ENCODE assay signal across 9 cellular contexts in the genomic region with DNA sequence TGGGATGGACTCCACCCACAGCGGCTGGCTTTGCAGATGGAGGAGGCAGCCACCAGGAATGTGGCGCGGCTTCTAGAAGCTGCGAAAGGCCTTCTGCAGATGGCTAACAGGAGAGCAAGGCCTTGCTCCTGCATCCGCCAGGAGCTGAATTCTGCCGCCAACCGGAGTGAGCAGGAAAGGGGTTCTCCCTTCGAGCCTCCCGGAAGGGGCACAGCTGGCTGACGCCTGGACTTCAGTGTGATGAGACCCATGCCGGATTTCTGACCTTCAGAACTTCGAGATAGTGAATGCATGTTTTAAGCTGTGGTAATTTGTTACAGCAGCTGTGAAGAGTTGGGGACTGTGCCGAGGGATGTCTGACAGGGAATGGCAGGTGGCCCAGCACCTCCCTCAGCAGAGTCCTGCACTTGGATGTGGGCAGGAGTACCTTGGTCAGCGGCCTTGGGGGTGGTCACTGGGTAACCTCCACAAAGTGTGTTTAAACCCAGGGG. TPM values are rescaled to one million over a fixed set of nuclear protein-coding genes. Genes with fewer than 3 reads are reported as not detected.
DNase-seq lines count a peak whose midpoint lies in the region; ATAC-seq, FAIRE-seq and TF ChIP-seq lines count a peak whose summit lies in the region.
"Had no signal": no experiment of that assay in that cellular context is flagged by ENCODE, and none has a peak within 500 bp of the region (broad histone marks: within the 10 kb centered on the region; RNA-seq: fewer than 3 reads in every experiment).

No MANE protein-coding gene starts in this region.

- H3K36me3 ChIP-seq in GM23338 (ENCODE audit: insufficient read depth) (no peaks in the 10 kb centered on the region), left lung (no peaks in the 10 kb centered on the region), osteoblast (ENCODE audit: insufficient read depth, low read length) (no peaks in the 10 kb centered on the region), MG63 (no peaks in the 10 kb centered on the region)

- ATAC-seq in GM23338 = no peak
- no peak for ATAC-seq in left lung
- ATAC-seq in stimulated activated naive B cell treated with anti-CD40 and anti-IgM and Interleukin-4, amounts not matched to agents 10 μg/mL and 1 μg/mL and 100 μg/mL, for 72 hours (replicated peaks) = no peak

- H3K4me2 ChIP-seq in GM23338 (no peak overlapping the region), osteoblast (ENCODE audit: insufficient read depth, low read length) (no peak overlapping the region)

- H3K9me3 Mint-ChIP-seq in GM23338 = no peaks in the 10 kb centered on the region
- H3K9me3 Mint-ChIP-seq in activated naive CD8-positive, alpha-beta T cell (ENCODE audit: low read depth) = no peaks in the 10 kb centered on the region
- no peaks in the 10 kb centered on the region for H3K9me3 Mint-ChIP-seq in stimulated activated naive B cell treated with anti-CD40 and anti-IgM and Interleukin-4, amounts not matched to agents 10 μg/mL and 1 μg/mL and 100 μg/mL, for 72 hours

- H3K27ac Mint-ChIP-seq in GM23338 = no peak overlapping the region
- H3K27ac Mint-ChIP-seq in activated naive CD8-positive, alpha-beta T cell = peak overlapping the region; percentile 93
- H3K27ac Mint-ChIP-seq in stimulated activated naive B cell treated with anti-CD40 and anti-IgM and Interleukin-4, amounts not matched to agents 10 μg/mL and 1 μg/mL and 100 μg/mL, for 72 hours = peak overlapping the region; percentile 97

- H3K36me3 Mint-ChIP-seq in GM23338 (ENCODE audit: low read depth) = peaks cover 5% of the 10 kb centered on the region; the same call in 1 of the 3 replicates
- no peaks in the 10 kb centered on the region for H3K36me3 Mint-ChIP-seq in activated naive CD8-positive, alpha-beta T cell
- peaks cover 26 to 56% of the 10 kb centered on the region in 2 donors for H3K36me3 Mint-ChIP-seq in stimulated activated naive B cell treated with anti-CD40 and anti-IgM and Interleukin-4, amounts not matched to agents 10 μg/mL and 1 μg/mL and 100 μg/mL, for 72 hours

- H2AFZ ChIP-seq in GM23338 = no peak overlapping the region
- no peak overlapping the region for H2AFZ ChIP-seq in osteoblast (ENCODE audit: low read length)

- H3K27me3 ChIP-seq in GM23338 (ENCODE audit: insufficient read depth) (no peaks in the 10 kb centered on the region), left lung (no peaks in the 10 kb centered on the region), osteoblast (ENCODE audit: insufficient read depth, low read length) (no peaks in the 10 kb centered on the region), MG63 (no peaks in the 10 kb centered on the region)

- H4K20me1 ChIP-seq in GM23338 (replicated peaks; ENCODE audit: insufficient read depth) (no peaks in the 10 kb centered on the region; the same call in 1 of the 2 replicates), osteoblast (ENCODE audit: insufficient read depth, low read length) (peaks cover 48% of the 10 kb centered on the region)

- no peaks in the 10 kb centered on the region for H3F3A ChIP-seq in GM23338 (replicated peaks; ENCODE audit: low read depth)

- peaks cover 9% of the 10 kb centered on the region for H3K27me3 Mint-ChIP-seq in GM23338 (ENCODE audit: insufficient read depth, low read depth, poor library complexity)
- no peaks in the 10 kb centered on the region for H3K27me3 Mint-ChIP-seq in activated naive CD8-positive, alpha-beta T cell
- no peaks in the 10 kb centered on the region for H3K27me3 Mint-ChIP-seq in stimulated activated naive B cell treated with anti-CD40 and anti-IgM and Interleukin-4, amounts not matched to agents 10 μg/mL and 1 μg/mL and 100 μg/mL, for 72 hours

- H3K9me3 ChIP-seq in left lung (no peaks in the 10 kb centered on the region), osteoblast (ENCODE audit: low read depth, low read length) (no peaks in the 10 kb centered on the region), MG63 (no peaks in the 10 kb centered on the region)

- H3K4me1 Mint-ChIP-seq in GM23338 = peaks cover 19% of the 10 kb centered on the region
- H3K4me1 Mint-ChIP-seq in activated naive CD8-positive, alpha-beta T cell (ENCODE audit: low read depth) = peaks cover 68% of the 10 kb centered on the region
- H3K4me1 Mint-ChIP-seq in stimulated activated naive B cell treated with anti-CD40 and anti-IgM and Interleukin-4, amounts not matched to agents 10 μg/mL and 1 μg/mL and 100 μg/mL, for 72 hours = peaks cover 62 to 89% of the 10 kb centered on the region in 2 donors

- H3K4me3 ChIP-seq in GM23338 (no peak overlapping the region), left lung (no peak overlapping the region), osteoblast (ENCODE audit: insufficient read depth, low read length) (no peak overlapping the region), MG63 (no peak overlapping the region)

- peaks cover 14% of the 10 kb centered on the region; the same call in 1 of the 2 replicates for H3K4me1 ChIP-seq in GM23338 (ENCODE audit: insufficient read depth)
- peaks cover 12 to 84% of the 10 kb centered on the region in 2 donors for H3K4me1 ChIP-seq in left lung
- peaks cover 7% of the 10 kb centered on the region for H3K4me1 ChIP-seq in osteoblast (ENCODE audit: insufficient read depth, low read length)

- TF ChIP-seq CTCF in GM23338 (conservative IDR thresholded peaks at IDR 0.05; ENCODE audit: low read depth in 2 of 2) (no peak), left lung (IDR thresholded peaks at IDR 0.05) (no peak), osteoblast (IDR thresholded peaks at IDR 0.05; ENCODE audit: extremely low read depth, low read depth, low read length) (no peak)

- no peaks in the 10 kb centered on the region for H3K9me2 ChIP-seq in GM23338 (ENCODE audit: insufficient read depth)

- intact Hi-C loops in left lung (cut with DNase I) = no loop called here

- H3K27ac ChIP-seq in GM23338 (ENCODE audit: low read depth) (no peak overlapping the region), left lung (peak overlapping the region; percentile 62 to 65), osteoblast (ENCODE audit: low read depth, low read length) (no peak overlapping the region)

- no peak for FAIRE-seq in RCC 7860 (lab: Jason Lieb, UNC)

- DNase-seq in GM23338 (ENCODE audit: low spot score) (no peak), left lung (peak; percentile 24 to 31), RCC 7860 (ENCODE audit: low spot score) (no peak), osteoblast (ENCODE audit: insufficient read length, low spot score, missing footprints) (no peak), amniotic stem cell (lab: John Stamatoyannopoulos, UW) (no peak), MG63 (no peak)
- no peak for DNase-seq in stimulated activated naive B cell treated with anti-CD40 and anti-IgM and Interleukin-4, amounts not matched to agents 10 μg/mL and 1 μg/mL and 100 μg/mL, for 72 hours
- DNase-seq: NCI-H446 treated with DMSO at 0.1 percent for 48 hours had no signal

- no peak overlapping the region for H3K4me3 Mint-ChIP-seq in GM23338
- peak overlapping the region; percentile 71 for H3K4me3 Mint-ChIP-seq in activated naive CD8-positive, alpha-beta T cell
- H3K4me3 Mint-ChIP-seq in stimulated activated naive B cell treated with anti-CD40 and anti-IgM and Interleukin-4, amounts not matched to agents 10 μg/mL and 1 μg/mL and 100 μg/mL, for 72 hours = peak overlapping the region; percentile 73 to 76

- H3K79me2 ChIP-seq in GM23338 (replicated peaks; ENCODE audit: insufficient read depth) = peaks cover 87% of the 10 kb centered on the region
- H3K79me2 ChIP-seq in osteoblast (ENCODE audit: insufficient read depth, low read length) = peaks cover 79% of the 10 kb centered on the region

TF ChIP-seq in GM23338, 12 proteins besides CTCF, POLR2A, EP300 and RAD21:
- TF ChIP-seq, protein P1, sequence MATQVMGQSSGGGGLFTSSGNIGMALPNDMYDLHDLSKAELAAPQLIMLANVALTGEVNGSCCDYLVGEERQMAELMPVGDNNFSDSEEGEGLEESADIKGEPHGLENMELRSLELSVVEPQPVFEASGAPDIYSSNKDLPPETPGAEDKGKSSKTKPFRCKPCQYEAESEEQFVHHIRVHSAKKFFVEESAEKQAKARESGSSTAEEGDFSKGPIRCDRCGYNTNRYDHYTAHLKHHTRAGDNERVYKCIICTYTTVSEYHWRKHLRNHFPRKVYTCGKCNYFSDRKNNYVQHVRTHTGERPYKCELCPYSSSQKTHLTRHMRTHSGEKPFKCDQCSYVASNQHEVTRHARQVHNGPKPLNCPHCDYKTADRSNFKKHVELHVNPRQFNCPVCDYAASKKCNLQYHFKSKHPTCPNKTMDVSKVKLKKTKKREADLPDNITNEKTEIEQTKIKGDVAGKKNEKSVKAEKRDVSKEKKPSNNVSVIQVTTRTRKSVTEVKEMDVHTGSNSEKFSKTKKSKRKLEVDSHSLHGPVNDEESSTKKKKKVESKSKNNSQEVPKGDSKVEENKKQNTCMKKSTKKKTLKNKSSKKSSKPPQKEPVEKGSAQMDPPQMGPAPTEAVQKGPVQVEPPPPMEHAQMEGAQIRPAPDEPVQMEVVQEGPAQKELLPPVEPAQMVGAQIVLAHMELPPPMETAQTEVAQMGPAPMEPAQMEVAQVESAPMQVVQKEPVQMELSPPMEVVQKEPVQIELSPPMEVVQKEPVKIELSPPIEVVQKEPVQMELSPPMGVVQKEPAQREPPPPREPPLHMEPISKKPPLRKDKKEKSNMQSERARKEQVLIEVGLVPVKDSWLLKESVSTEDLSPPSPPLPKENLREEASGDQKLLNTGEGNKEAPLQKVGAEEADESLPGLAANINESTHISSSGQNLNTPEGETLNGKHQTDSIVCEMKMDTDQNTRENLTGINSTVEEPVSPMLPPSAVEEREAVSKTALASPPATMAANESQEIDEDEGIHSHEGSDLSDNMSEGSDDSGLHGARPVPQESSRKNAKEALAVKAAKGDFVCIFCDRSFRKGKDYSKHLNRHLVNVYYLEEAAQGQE (IDR thresholded peaks at IDR 0.05; ENCODE audit: unreplicated experiment) = peak; percentile 34
- TF ChIP-seq, protein P2, sequence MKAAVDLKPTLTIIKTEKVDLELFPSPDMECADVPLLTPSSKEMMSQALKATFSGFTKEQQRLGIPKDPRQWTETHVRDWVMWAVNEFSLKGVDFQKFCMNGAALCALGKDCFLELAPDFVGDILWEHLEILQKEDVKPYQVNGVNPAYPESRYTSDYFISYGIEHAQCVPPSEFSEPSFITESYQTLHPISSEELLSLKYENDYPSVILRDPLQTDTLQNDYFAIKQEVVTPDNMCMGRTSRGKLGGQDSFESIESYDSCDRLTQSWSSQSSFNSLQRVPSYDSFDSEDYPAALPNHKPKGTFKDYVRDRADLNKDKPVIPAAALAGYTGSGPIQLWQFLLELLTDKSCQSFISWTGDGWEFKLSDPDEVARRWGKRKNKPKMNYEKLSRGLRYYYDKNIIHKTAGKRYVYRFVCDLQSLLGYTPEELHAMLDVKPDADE (IDR thresholded peaks at IDR 0.05) = no peak

RNA-seq across cellular contexts. Expression of a gene that starts 7.7 kb away (rescaled TPM):
- 10.7 and 13.3 TPM in 2 replicates for total RNA-seq in GM23338 (2014; rRNA removed; shearing (Covaris generic))
- 9.0 and 9.6 TPM in 2 replicates for polyA plus RNA-seq in GM23338 (2016; fragmentation: Nextera tagmentation; extraction: Ambion mirVana)
- 10 to 100 TPM; 27.3 to 33.5 TPM for total RNA-seq in left lung
- 17.7 and 18.9 TPM in 2 replicates for total RNA-seq in osteoblast
- 14.5 and 18.2 TPM in 2 replicates for total RNA-seq in MG63 (2014; rRNA removed; shearing (Covaris generic); ENCODE audit: low replicate concordance)

RNA-seq across cellular contexts. Expression of a gene that starts 32.1 kb away (rescaled TPM):
- 62.9 and 63.5 TPM in 2 replicates for total RNA-seq in GM23338 (2014; rRNA removed; shearing (Covaris generic))
- polyA plus RNA-seq in GM23338 (2016; fragmentation: Nextera tagmentation; extraction: Ambion mirVana) = 11.9 and 12.7 TPM in 2 replicates
- total RNA-seq in left lung = 10 to 100 TPM; 25.0 to 34.1 TPM
- total RNA-seq in osteoblast = 27.7 and 28.2 TPM in 2 replicates
- 23.6 and 30.1 TPM in 2 replicates for total RNA-seq in MG63 (2014; rRNA removed; shearing (Covaris generic); ENCODE audit: low replicate concordance)

Comparison
In these comparisons a context has a peak if more than half of its experiments do, and no peak if none do; other contexts are left out.
1. DNase-seq: peak in left lung (2 of 2); none in GM23338 (single experiment), stimulated activated naive B cell treated with anti-CD40 and anti-IgM and Interleukin-4, amounts not matched to agents 10 μg/mL and 1 μg/mL and 100 μg/mL, for 72 hours (single experiment), RCC 7860 (single experiment), osteoblast (single experiment), amniotic stem cell (single experiment) and MG63 (single experiment).
2. H3K27ac ChIP-seq: peak in left lung (2 of 2); none in GM23338 (single experiment) and osteoblast (single experiment).